Comparison of ENCODE assay signal across 8 cellular contexts in genomic region chr20:50588034-50588736, GRCh38.
A peak's percentile ranks its signal among the peaks of the same experiment; 100 is the strongest.
DNase-seq lines count a peak whose midpoint lies in the region; ATAC-seq, FAIRE-seq and TF ChIP-seq lines count a peak whose summit lies in the region.

No MANE protein-coding gene starts in this region.

- H3K4me1 ChIP-seq in mesendoderm (ENCODE audit: control insufficient read depth, low read depth, low read length) = no peaks in the 10 kb centered on the region

- no peaks in the 10 kb centered on the region for H3K79me2 ChIP-seq in mesendoderm (ENCODE audit: control insufficient read depth, insufficient read depth, low read length)

- H3K23ac ChIP-seq in mesendoderm (ENCODE audit: low read length) = no peak overlapping the region

- no peaks in the 10 kb centered on the region for H3K27me3 ChIP-seq in mesendoderm (ENCODE audit: insufficient read depth, low read length, poor library complexity)

- no peak overlapping the region for H2BK5ac ChIP-seq in mesendoderm (ENCODE audit: low read length)

- no peaks in the 10 kb centered on the region for H3K79me1 ChIP-seq in mesendoderm (ENCODE audit: low read length)

- no peaks in the 10 kb centered on the region for H3K36me3 ChIP-seq in mesendoderm (ENCODE audit: control insufficient read depth, insufficient read depth, low read length)

- H2BK120ac ChIP-seq in mesendoderm (ENCODE audit: low read depth, low read length) = no peak overlapping the region

- no peak overlapping the region for H4K8ac ChIP-seq in mesendoderm (ENCODE audit: low read depth, low read length)

- no peak overlapping the region for H3K4me3 ChIP-seq in mesendoderm (ENCODE audit: low read length)

- no peak overlapping the region for H3K27ac ChIP-seq in mesendoderm (ENCODE audit: low read depth, low read length)

- DNase-seq in 8988T (peak; percentile 93), GM12891 (ENCODE audit: insufficient read length, low spot score) (peak; percentile 76), NCI-H345 treated with DMSO at 0.1 percent for 48 hours (lab: John Stamatoyannopoulos, UW; ENCODE audit: unreplicated experiment) (peak; percentile 95), dermis blood vessel endothelial cell (peak; percentile 82), mesendoderm (peak; percentile 77)
- peak; percentile 84 to 86 for DNase-seq in activated CD4-positive, alpha-beta T cell treated with anti-CD3 and anti-CD28 coated beads, Interleukin-2, amount 50 U/mL, for 48 hours
- peak; percentile 57 for DNase-seq in stimulated activated CD8-positive, alpha-beta memory T cell treated with anti-CD3 and anti-CD28 coated beads, Interleukin-4, amount 100 ng/mL, for 24 hours (ENCODE audit: low read depth)

- peak; percentile 63 for FAIRE-seq in GM12891 (lab: Jason Lieb, UNC)

- no peak for ATAC-seq in GM18517 (IDR thresholded peaks at IDR 0.05; ENCODE audit: unreplicated experiment)

- no peak overlapping the region for H3K18ac ChIP-seq in mesendoderm (ENCODE audit: low read length)

- H2BK15ac ChIP-seq in mesendoderm (replicated peaks; ENCODE audit: low read depth) = no peak overlapping the region

- no peak overlapping the region for H3K56ac ChIP-seq in mesendoderm (ENCODE audit: low read length)

- no peak for TF ChIP-seq POLR2A in GM12891 (IDR thresholded peaks at IDR 0.05; ENCODE audit: low read depth, low read length)

- no peak overlapping the region for H2AK5ac ChIP-seq in mesendoderm (ENCODE audit: low read length)

- no peak overlapping the region for H3K4me2 ChIP-seq in mesendoderm (ENCODE audit: low read length)

- no peak overlapping the region for H3K4ac ChIP-seq in mesendoderm (ENCODE audit: low read depth, low read length)

- H3K9ac ChIP-seq in mesendoderm (ENCODE audit: low read length) = no peak overlapping the region

- WGBS in mesendoderm (ENCODE audit: extremely low coverage, insufficient coverage, low lambda C conversion rate) = no CpG with 5 or more reads among the region's 12 CpGs

- no peak overlapping the region for H4K5ac ChIP-seq in mesendoderm (ENCODE audit: low read length)

TF ChIP-seq in GM12891, 5 proteins besides CTCF, POLR2A, EP300 and RAD21:
- TF ChIP-seq POU2F2 (IDR thresholded peaks at IDR 0.05; ENCODE audit: low read depth, low read length) = no peak
- TF ChIP-seq SPI1 (IDR thresholded peaks at IDR 0.05; ENCODE audit: low read depth, low read length) = no peak
- no peak for TF ChIP-seq TAF1 (IDR thresholded peaks at IDR 0.05; ENCODE audit: low read depth, low read length)
- no peak for TF ChIP-seq POLR2AphosphoS5 (IDR thresholded peaks at IDR 0.05; ENCODE audit: low read depth, low read length)
- no peak for TF ChIP-seq PAX5 (IDR thresholded peaks at IDR 0.05; ENCODE audit: insufficient read depth, low read length, severe bottlenecking)
